8 cellular contexts compared by ENCODE assay signal in genomic region chr17:50397111-50397918, GRCh38. TPM values are rescaled to one million over a fixed set of nuclear protein-coding genes. Genes with fewer than 3 reads are reported as not detected.
DNase-seq lines count a peak whose midpoint lies in the region; ATAC-seq and TF ChIP-seq lines count a peak whose summit lies in the region.

Gene LRRC59 (minus strand): TSS chr17:50397523. CDS start chr17:50397317, 206 bp downstream.

- ATAC-seq in GM21360 (IDR thresholded peaks at IDR 0.05; ENCODE audit: unreplicated experiment), result peak; percentile 96

- H3K9me3 Mint-ChIP-seq in Calu3 (ENCODE audit: low read depth, unreplicated experiment) (no peaks in the 10 kb centered on the region), endothelial cell (ENCODE audit: unreplicated experiment) (no peaks in the 10 kb centered on the region)

- H3K9ac ChIP-seq in NT2/D1 (ENCODE audit: insufficient read length, low read depth), result peak within 1 kb of the TSS; percentile 97

- TF ChIP-seq CTCF in Calu3 (IDR thresholded peaks at IDR 0.05; ENCODE audit: unreplicated experiment) (peak; percentile 100), endothelial cell (IDR thresholded peaks at IDR 0.05; ENCODE audit: unreplicated experiment) (peak; percentile 97)

- BruUV-seq in Calu3 (replicated peaks; lab: Mats Ljungman, UMichigan), result TSS peak; percentile 90

- H3K9me3 ChIP-seq in NT2/D1 (ENCODE audit: insufficient read depth, low read length), result no peaks in the 10 kb centered on the region; the same call in 1 of the 2 replicates

- no peaks in the 10 kb centered on the region for H3K27me3 ChIP-seq in NT2/D1 (ENCODE audit: insufficient read depth, insufficient read length)

- intact Hi-C loops in Calu3 (cut with micrococcal nuclease; ENCODE audit: unreplicated experiment), result loop anchor here (2.0 to 5.0 kb wide), 2 partner anchors 45 to 81 kb away; partner anchors contain the start of gene RSAD1

- H3K27me3 Mint-ChIP-seq in Calu3 (ENCODE audit: unreplicated experiment) (no peaks in the 10 kb centered on the region), endothelial cell (ENCODE audit: unreplicated experiment) (peaks cover 12% of the 10 kb centered on the region)

- H3K27ac Mint-ChIP-seq in Calu3 (ENCODE audit: unreplicated experiment) (peak within 1 kb of the TSS; percentile 86), endothelial cell (ENCODE audit: unreplicated experiment) (peak within 1 kb of the TSS; percentile 81)

- DNase-seq in Calu3 (peak; percentile 98), HT1080 (ENCODE audit: low read depth) (peak; percentile 77), NT2/D1 (ENCODE audit: low read depth, low spot score) (peak; percentile 51), endothelial cell (ENCODE audit: low spot score) (peak; percentile 95), midbrain (lab: John Stamatoyannopoulos, UW) (peak; percentile 82)
- peak; percentile 95 for DNase-seq in activated CD8-positive, alpha-beta memory T cell treated with anti-CD3 and anti-CD28 coated beads, Interleukin-2, amount 50 U/mL, for 4 hours
- DNase-seq in stimulated activated CD8-positive, alpha-beta memory T cell treated with anti-CD3 and anti-CD28 coated beads, Interleukin-15, amount 100 ng/mL, for 48 hours (ENCODE audit: low read depth in 2 of 2), result peak; percentile 85 to 89

- H3K4me3 ChIP-seq in NT2/D1 (ENCODE audit: insufficient read length, low read depth), result peak within 1 kb of the TSS; percentile 99

- H3K4me1 Mint-ChIP-seq in Calu3 (ENCODE audit: low read depth, unreplicated experiment), result peaks cover 47% of the 10 kb centered on the region
- H3K4me1 Mint-ChIP-seq in endothelial cell (ENCODE audit: unreplicated experiment), result peaks cover 13% of the 10 kb centered on the region

- CTCF ChIA-PET in Calu3 (lab: Charles Lee), result interaction anchor here (0.5 to 4.0 kb wide), 23 partner anchors 8 to 376 kb away, joined by 3 to 36 read pairs (median 5); partner anchors contain the start of genes ACSF2, LUC7L3, RSAD1 and XYLT2

- H3K4me3 Mint-ChIP-seq in Calu3 (ENCODE audit: low read depth, unreplicated experiment) (peak within 1 kb of the TSS; percentile 87), endothelial cell (ENCODE audit: unreplicated experiment) (peak within 1 kb of the TSS; percentile 89)

- H3K36me3 Mint-ChIP-seq in Calu3 (ENCODE audit: insufficient read depth, unreplicated experiment) (peaks cover 58% of the 10 kb centered on the region), endothelial cell (ENCODE audit: low read depth, unreplicated experiment) (peaks cover 16% of the 10 kb centered on the region)

- peaks cover 40% of the 10 kb centered on the region for H3K36me3 ChIP-seq in NT2/D1 (ENCODE audit: insufficient read depth, insufficient read length, low read length)

- H3K4me1 ChIP-seq in NT2/D1 (ENCODE audit: insufficient read depth, insufficient read length), result no peaks in the 10 kb centered on the region

RNA-seq across cellular contexts. Expression of gene LRRC59, which starts in this region (rescaled TPM):
- total RNA-seq in Calu3 (2022) (205 and 212 TPM in 2 replicates), endothelial cell (ENCODE audit: unreplicated experiment) (64.2 TPM)
- 235 and 290 TPM in 2 replicates for total RNA-seq in HT1080 (2014; rRNA removed; shearing (Covaris generic))
- polyA plus RNA-seq in HT1080 (2015; cell fraction: cytosol; rRNA removed), result 161 and 169 TPM in 2 replicates
- polyA plus RNA-seq in HT1080 (2015; cell fraction: nucleus; rRNA removed), result 124 and 132 TPM in 2 replicates

Comparison
In these comparisons a context has a peak if more than half of its experiments do, and no peak if none do; other contexts are left out.
1. Peak in every context shown above with its lines: DNase-seq, ATAC-seq and H3K4me3 ChIP-seq.